Comparison of ENCODE assay signal across 4 cellular contexts in the genomic region with DNA sequence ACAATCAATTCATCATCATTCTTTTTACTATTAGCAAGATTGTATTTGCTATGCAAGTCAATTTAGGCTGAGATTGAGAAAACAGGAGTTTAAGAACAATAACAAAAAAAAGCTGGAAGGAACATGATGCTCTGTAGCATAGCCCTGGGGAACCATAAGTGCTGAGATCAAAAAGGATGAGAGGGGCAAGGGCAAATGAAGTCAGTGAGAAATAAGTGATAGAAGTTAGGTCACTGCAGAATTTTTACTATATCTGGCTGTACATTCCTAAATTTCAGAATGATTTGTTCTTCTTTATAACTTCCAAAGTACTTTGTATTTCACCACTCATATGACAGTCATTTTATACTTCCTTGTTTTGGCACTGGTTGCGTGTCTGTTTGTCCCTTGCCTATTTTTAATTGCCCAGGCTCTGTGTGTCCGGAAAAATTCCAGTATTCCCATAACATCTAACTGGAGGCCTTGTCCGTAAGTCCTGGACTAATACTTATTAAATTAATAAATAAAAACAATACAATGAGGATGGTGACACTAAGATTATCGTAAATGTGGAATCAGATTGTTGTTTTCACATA.
"Had no signal": no experiment of that assay in that cellular context is flagged by ENCODE, and none has a peak within 500 bp of the region (broad histone marks: within the 10 kb centered on the region; RNA-seq: fewer than 3 reads in every experiment).

No MANE protein-coding gene starts in this region.

- H3K4me3 ChIP-seq: GM23338 had no signal

- ATAC-seq: GM23338 had no signal

- DNase-seq: H9, HCEC 1CT, IMR-90 had no signal
